Comparison of ENCODE assay signal across 1 cellular context in the genomic region with DNA sequence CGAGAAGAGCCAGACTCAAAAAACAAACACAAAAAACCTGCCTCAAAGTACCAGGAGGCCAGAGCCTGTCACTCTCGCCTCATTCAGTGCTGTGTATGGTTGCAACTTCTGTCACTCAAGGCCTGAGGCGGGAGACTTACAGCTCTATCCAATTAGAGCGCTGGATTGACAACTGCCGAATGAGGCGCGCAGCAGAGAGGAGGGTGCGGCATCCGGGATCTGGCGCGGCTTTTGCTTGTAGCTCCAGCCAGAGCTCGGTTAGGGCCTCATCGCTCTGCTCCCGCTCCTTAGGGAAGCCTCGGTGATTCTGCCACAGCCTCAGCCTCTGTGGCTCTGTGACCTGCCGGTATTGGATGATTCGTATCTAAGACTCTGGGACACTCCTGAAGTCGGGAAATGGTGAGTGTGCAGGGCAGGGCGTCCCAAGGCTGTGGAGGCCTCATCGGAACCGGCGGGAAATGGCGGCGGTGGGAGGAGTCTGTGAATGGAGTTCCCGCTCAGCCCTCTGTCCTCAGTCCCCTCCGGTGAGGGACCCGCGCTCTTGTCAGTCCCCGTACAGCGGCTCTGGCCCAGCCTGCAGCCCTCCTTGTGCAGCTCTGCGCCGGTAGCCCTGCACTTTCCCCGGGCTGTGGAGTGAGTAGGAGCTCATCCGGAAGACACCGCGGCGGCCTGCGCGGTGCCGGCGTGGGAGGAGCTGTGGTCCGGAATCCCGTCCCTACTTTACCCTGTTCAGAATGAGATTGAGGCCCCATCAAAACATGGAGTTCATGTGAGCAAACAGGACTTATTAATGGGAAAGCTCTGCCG.
TF ChIP-seq lines count a peak whose summit lies in the region.

A gene (plus strand): TSS at position 227 of the 807 bp plus-strand sequence. CDS start 170 bp downstream, at position 397.

TF ChIP-seq in GM12878, 131 proteins besides CTCF, POLR2A, EP300 and RAD21 (continued from another document):
- TF ChIP-seq, protein P1, sequence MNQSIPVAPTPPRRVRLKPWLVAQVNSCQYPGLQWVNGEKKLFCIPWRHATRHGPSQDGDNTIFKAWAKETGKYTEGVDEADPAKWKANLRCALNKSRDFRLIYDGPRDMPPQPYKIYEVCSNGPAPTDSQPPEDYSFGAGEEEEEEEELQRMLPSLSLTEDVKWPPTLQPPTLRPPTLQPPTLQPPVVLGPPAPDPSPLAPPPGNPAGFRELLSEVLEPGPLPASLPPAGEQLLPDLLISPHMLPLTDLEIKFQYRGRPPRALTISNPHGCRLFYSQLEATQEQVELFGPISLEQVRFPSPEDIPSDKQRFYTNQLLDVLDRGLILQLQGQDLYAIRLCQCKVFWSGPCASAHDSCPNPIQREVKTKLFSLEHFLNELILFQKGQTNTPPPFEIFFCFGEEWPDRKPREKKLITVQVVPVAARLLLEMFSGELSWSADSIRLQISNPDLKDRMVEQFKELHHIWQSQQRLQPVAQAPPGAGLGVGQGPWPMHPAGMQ (IDR thresholded peaks at IDR 0.05; ENCODE audit: borderline replicate concordance), result no peak
- TF ChIP-seq, protein P2, sequence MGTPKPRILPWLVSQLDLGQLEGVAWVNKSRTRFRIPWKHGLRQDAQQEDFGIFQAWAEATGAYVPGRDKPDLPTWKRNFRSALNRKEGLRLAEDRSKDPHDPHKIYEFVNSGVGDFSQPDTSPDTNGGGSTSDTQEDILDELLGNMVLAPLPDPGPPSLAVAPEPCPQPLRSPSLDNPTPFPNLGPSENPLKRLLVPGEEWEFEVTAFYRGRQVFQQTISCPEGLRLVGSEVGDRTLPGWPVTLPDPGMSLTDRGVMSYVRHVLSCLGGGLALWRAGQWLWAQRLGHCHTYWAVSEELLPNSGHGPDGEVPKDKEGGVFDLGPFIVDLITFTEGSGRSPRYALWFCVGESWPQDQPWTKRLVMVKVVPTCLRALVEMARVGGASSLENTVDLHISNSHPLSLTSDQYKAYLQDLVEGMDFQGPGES (IDR thresholded peaks at IDR 0.05), result peak; percentile 85
- TF ChIP-seq, protein P3, sequence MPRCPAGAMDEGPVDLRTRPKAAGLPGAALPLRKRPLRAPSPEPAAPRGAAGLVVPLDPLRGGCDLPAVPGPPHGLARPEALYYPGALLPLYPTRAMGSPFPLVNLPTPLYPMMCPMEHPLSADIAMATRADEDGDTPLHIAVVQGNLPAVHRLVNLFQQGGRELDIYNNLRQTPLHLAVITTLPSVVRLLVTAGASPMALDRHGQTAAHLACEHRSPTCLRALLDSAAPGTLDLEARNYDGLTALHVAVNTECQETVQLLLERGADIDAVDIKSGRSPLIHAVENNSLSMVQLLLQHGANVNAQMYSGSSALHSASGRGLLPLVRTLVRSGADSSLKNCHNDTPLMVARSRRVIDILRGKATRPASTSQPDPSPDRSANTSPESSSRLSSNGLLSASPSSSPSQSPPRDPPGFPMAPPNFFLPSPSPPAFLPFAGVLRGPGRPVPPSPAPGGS (IDR thresholded peaks at IDR 0.05; ENCODE audit: borderline replicate concordance, insufficient read depth, low read depth, low read length, poor library complexity, severe bottlenecking), result no peak
- TF ChIP-seq POLR2AphosphoS2 (IDR thresholded peaks at IDR 0.05; ENCODE audit: low read depth, low read length), result peak; percentile 66; the same call in 1 of the 2 replicates
- TF ChIP-seq SRF (IDR thresholded peaks at IDR 0.05; ENCODE audit: low read depth in 2 of 2, low read length in 2 of 2), result no peak
- peak; percentile 92 for TF ChIP-seq YY1 (IDR thresholded peaks at IDR 0.05; ENCODE audit: low read depth, low read length)
- TF ChIP-seq, protein P4, sequence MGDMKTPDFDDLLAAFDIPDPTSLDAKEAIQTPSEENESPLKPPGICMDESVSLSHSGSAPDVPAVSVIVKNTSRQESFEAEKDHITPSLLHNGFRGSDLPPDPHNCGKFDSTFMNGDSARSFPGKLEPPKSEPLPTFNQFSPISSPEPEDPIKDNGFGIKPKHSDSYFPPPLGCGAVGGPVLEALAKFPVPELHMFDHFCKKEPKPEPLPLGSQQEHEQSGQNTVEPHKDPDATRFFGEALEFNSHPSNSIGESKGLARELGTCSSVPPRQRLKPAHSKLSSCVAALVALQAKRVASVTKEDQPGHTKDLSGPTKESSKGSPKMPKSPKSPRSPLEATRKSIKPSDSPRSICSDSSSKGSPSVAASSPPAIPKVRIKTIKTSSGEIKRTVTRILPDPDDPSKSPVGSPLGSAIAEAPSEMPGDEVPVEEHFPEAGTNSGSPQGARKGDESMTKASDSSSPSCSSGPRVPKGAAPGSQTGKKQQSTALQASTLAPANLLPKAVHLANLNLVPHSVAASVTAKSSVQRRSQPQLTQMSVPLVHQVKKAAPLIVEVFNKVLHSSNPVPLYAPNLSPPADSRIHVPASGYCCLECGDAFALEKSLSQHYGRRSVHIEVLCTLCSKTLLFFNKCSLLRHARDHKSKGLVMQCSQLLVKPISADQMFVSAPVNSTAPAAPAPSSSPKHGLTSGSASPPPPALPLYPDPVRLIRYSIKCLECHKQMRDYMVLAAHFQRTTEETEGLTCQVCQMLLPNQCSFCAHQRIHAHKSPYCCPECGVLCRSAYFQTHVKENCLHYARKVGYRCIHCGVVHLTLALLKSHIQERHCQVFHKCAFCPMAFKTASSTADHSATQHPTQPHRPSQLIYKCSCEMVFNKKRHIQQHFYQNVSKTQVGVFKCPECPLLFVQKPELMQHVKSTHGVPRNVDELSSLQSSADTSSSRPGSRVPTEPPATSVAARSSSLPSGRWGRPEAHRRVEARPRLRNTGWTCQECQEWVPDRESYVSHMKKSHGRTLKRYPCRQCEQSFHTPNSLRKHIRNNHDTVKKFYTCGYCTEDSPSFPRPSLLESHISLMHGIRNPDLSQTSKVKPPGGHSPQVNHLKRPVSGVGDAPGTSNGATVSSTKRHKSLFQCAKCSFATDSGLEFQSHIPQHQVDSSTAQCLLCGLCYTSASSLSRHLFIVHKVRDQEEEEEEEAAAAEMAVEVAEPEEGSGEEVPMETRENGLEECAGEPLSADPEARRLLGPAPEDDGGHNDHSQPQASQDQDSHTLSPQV (IDR thresholded peaks at IDR 0.05), result no peak
- peak; percentile 97 for TF ChIP-seq SP1 (IDR thresholded peaks at IDR 0.05; ENCODE audit: low read depth, low read length)
- peak; percentile 62 for TF ChIP-seq IKZF1 (conservative IDR thresholded peaks at IDR 0.05)
- no peak for TF ChIP-seq NR2C1 (IDR thresholded peaks at IDR 0.05)
- TF ChIP-seq KLF5 (IDR thresholded peaks at IDR 0.05; ENCODE audit: partially characterized antibody), result peak; percentile 48
- peak; percentile 59; the same call in 1 of the 2 replicates for TF ChIP-seq CREM (IDR thresholded peaks at IDR 0.05; ENCODE audit: low read depth)
- TF ChIP-seq ATF7 (IDR thresholded peaks at IDR 0.05; ENCODE audit: low read depth), result peak; percentile 28; the same call in 1 of the 2 replicates
- peak; percentile 52; the same call in 1 of the 2 replicates for TF ChIP-seq GATAD2B (conservative IDR thresholded peaks at IDR 0.05; ENCODE audit: low read depth)
- peak; percentile 91 for TF ChIP-seq POLR2AphosphoS5 (IDR thresholded peaks at IDR 0.05; ENCODE audit: low read length)
- TF ChIP-seq HDGF (IDR thresholded peaks at IDR 0.05), result peak; percentile 71; the same call in 1 of the 2 replicates
- TF ChIP-seq, protein P5, sequence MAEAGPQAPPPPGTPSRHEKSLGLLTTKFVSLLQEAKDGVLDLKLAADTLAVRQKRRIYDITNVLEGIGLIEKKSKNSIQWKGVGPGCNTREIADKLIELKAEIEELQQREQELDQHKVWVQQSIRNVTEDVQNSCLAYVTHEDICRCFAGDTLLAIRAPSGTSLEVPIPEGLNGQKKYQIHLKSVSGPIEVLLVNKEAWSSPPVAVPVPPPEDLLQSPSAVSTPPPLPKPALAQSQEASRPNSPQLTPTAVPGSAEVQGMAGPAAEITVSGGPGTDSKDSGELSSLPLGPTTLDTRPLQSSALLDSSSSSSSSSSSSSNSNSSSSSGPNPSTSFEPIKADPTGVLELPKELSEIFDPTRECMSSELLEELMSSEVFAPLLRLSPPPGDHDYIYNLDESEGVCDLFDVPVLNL (IDR thresholded peaks at IDR 0.05; ENCODE audit: low read depth, low read length), result peak; percentile 79
- peak in 1 of 2 experiments; percentile 41; a peak in 1 of 3 replicates for TF ChIP-seq EGR1 (IDR thresholded peaks at IDR 0.05; ENCODE audit: borderline replicate concordance in 1 of 2, low read depth in 2 of 2, low read length in 2 of 2)
TF ChIP-seq in GM12878: peak in this region for 47.
